18 cellular contexts compared by ENCODE assay signal in genomic region chr6:154848580-154848979, GRCh38.
DNase-seq lines count a peak whose midpoint lies in the region; TF ChIP-seq lines count a peak whose summit lies in the region.
"Had no signal": no experiment of that assay in that cellular context is flagged by ENCODE, and none has a peak within 500 bp of the region (broad histone marks: within the 10 kb centered on the region; RNA-seq: fewer than 3 reads in every experiment).

No MANE protein-coding gene starts in this region.

- TF ChIP-seq CTCF in vagina (IDR thresholded peaks at IDR 0.05), result no peak

- no peak for TF ChIP-seq POLR2A in vagina (IDR thresholded peaks at IDR 0.05)

- H3K36me3 ChIP-seq in adipocyte (ENCODE audit: control insufficient read depth, insufficient read depth, low read length, severe bottlenecking), result peaks cover 6% of the 10 kb centered on the region
- H3K36me3 ChIP-seq in vagina, result no peaks in the 10 kb centered on the region

- H3K4me3 ChIP-seq in adipocyte (ENCODE audit: low read length) (no peak overlapping the region), vagina (no peak overlapping the region)
- H3K4me3 ChIP-seq: esophagus muscularis mucosa, GM23338 had no signal

- DNase-seq in LHCN-M2 (ENCODE audit: low read depth) (peak; percentile 73), NCI-H2227 treated with DMSO at 0.1 percent for 48 hours (lab: John Stamatoyannopoulos, UW) (peak; percentile 28), adipocyte (ENCODE audit: low read depth) (peak; percentile 42), left kidney (ENCODE audit: low read depth, low spot score) (peak; percentile 46), vagina (ENCODE audit: extremely low spot score in 2 of 2) (no peak), OCI-M2 (lab: John Stamatoyannopoulos, UW; ENCODE audit: unreplicated experiment) (no peak), immature natural killer cell (no peak), SIG-M5 treated with dmso at 0.1 percent for 504 hours (lab: John Stamatoyannopoulos, UW; ENCODE audit: unreplicated experiment) (no peak)
- DNase-seq: activated T-cell treated with anti-CD3 and anti-CD28 coated beads, Interleukin-2, amount 50 U/mL, for 48 hours; hypothalamus; left colon; NCI-H526; stimulated activated naive CD8-positive, alpha-beta T cell treated with anti-CD3 and anti-CD28 coated beads, Interleukin-15, amount 100 ng/mL, for 72 hours had no signal

- peaks cover 0 to 6% (median 4%) of the 10 kb centered on the region in 3 donors for H3K36me3 Mint-ChIP-seq in immature natural killer cell

- no peaks in the 10 kb centered on the region for H3K9me3 Mint-ChIP-seq in immature natural killer cell
- H3K9me3 Mint-ChIP-seq: dendritic cell treated with granulocyte-macrophage colony-stimulating factor and Interleukin-4, amounts not matched to agents 40 ng/mL and 50 ng/mL, for 4 days; GM23338; stimulated activated naive CD8-positive, alpha-beta T cell treated with anti-CD3 and anti-CD28 coated beads, Interleukin-15, amount 100 ng/mL, for 72 hours had no signal

- no peak overlapping the region for H3K4me3 Mint-ChIP-seq in immature natural killer cell
- H3K4me3 Mint-ChIP-seq: B cell; dendritic cell treated with granulocyte-macrophage colony-stimulating factor and Interleukin-4, amounts not matched to agents 40 ng/mL and 50 ng/mL, for 4 days; GM23338; stimulated activated naive CD8-positive, alpha-beta T cell treated with anti-CD3 and anti-CD28 coated beads, Interleukin-15, amount 100 ng/mL, for 72 hours had no signal

- no peak overlapping the region for H3K9ac ChIP-seq in adipocyte (ENCODE audit: low read length)
- H3K9ac ChIP-seq: parathyroid adenoma had no signal

- intact Hi-C loops in vagina (cut with DNase I), result no loop called here

- H3K27ac ChIP-seq in vagina, result no peak overlapping the region
- H3K27ac ChIP-seq: esophagus muscularis mucosa, parathyroid adenoma had no signal

- no peaks in the 10 kb centered on the region for H3K27me3 ChIP-seq in adipocyte (replicated peaks; ENCODE audit: control insufficient read depth, insufficient read depth, low read length)
- H3K27me3 ChIP-seq in vagina, result no peaks in the 10 kb centered on the region
- H3K27me3 ChIP-seq: esophagus muscularis mucosa had no signal

- H3K4me1 ChIP-seq in adipocyte (ENCODE audit: control insufficient read depth, insufficient read depth, low read length) (no peaks in the 10 kb centered on the region), vagina (peaks cover 56% of the 10 kb centered on the region)

- peaks cover 49 to 83% of the 10 kb centered on the region in 2 donors for H3K4me1 Mint-ChIP-seq in immature natural killer cell

- H3K9me3 ChIP-seq in adipocyte (ENCODE audit: control insufficient read depth, low read length) (no peaks in the 10 kb centered on the region), vagina (no peaks in the 10 kb centered on the region)
- H3K9me3 ChIP-seq: esophagus muscularis mucosa had no signal

- peak overlapping the region in 2 of 6 donors; percentile 10 to 17 for H3K27ac Mint-ChIP-seq in immature natural killer cell
- H3K27ac Mint-ChIP-seq: B cell; GM23338; stimulated activated naive CD8-positive, alpha-beta T cell treated with anti-CD3 and anti-CD28 coated beads, Interleukin-15, amount 100 ng/mL, for 72 hours had no signal

- H3K27me3 Mint-ChIP-seq in immature natural killer cell (ENCODE audit: low read depth in 3 of 3), result no peaks in the 10 kb centered on the region
- H3K27me3 Mint-ChIP-seq: B cell; dendritic cell treated with granulocyte-macrophage colony-stimulating factor and Interleukin-4, amounts not matched to agents 40 ng/mL and 50 ng/mL, for 4 days; stimulated activated naive CD8-positive, alpha-beta T cell treated with anti-CD3 and anti-CD28 coated beads, Interleukin-15, amount 100 ng/mL, for 72 hours had no signal

Comparison
In these comparisons a context has a peak if more than half of its experiments do, and no peak if none do; other contexts are left out.
1. DNase-seq: peak in LHCN-M2 (single experiment), NCI-H2227 treated with DMSO at 0.1 percent for 48 hours (single experiment), adipocyte (single experiment) and left kidney (single experiment); none in vagina (0 of 2), OCI-M2 (single experiment), immature natural killer cell (0 of 3) and SIG-M5 treated with dmso at 0.1 percent for 504 hours (single experiment).